8 cellular contexts compared by ENCODE assay signal in genomic region chr2:43219383-43220228, GRCh38. TPM values are rescaled to one million over a fixed set of nuclear protein-coding genes. Genes with fewer than 3 reads are reported as not detected.
DNase-seq lines count a peak whose midpoint lies in the region; ATAC-seq lines count a peak whose summit lies in the region.

No MANE protein-coding gene starts in this region.

- H3K27ac Mint-ChIP-seq in T-cell, result peak overlapping the region; percentile 94 to 97

- H3K36me3 ChIP-seq in Karpas-422 (ENCODE audit: insufficient read depth, low read length) (peaks cover 17% of the 10 kb centered on the region), aorta (ENCODE audit: control insufficient read depth in 1 of 2, insufficient read depth in 2 of 2, low read length in 1 of 2) (peaks cover 0 to 6% of the 10 kb centered on the region in 2 donors)

- peaks cover 0 to 3% of the 10 kb centered on the region in 2 donors for H3K27me3 Mint-ChIP-seq in T-cell

- DNase-seq in ELR (ENCODE audit: low read depth) (peak; percentile 86), Karpas-422 (peak; percentile 94), T-cell (peak; percentile 71 to 88 (median 80)), amniotic epithelial cell (ENCODE audit: low read depth) (peak; percentile 69), left ventricle myocardium superior (peak; percentile 94), putamen (ENCODE audit: low spot score) (peak; percentile 82), aorta (peak; percentile 94 to 95)

- POLR2A ChIA-PET in T-cell (lab: Charles Lee), result interaction anchor here (0.6 to 4.3 kb wide), 12 partner anchors 8 to 246 kb away, joined by 3 to 27 read pairs (median 6); partner anchors contain the start of gene ZFP36L2 (in 1 of the 2)

- no peaks in the 10 kb centered on the region for H3K9me3 ChIP-seq in Karpas-422 (ENCODE audit: low read length)
- H3K9me3 ChIP-seq in aorta (ENCODE audit: control insufficient read depth, low read length), result no peaks in the 10 kb centered on the region

- peak overlapping the region; percentile 98 for H3K9ac ChIP-seq in Karpas-422 (ENCODE audit: low read length)

- H3K27me3 ChIP-seq in Karpas-422 (ENCODE audit: low read length) (no peaks in the 10 kb centered on the region), aorta (ENCODE audit: control insufficient read depth in 1 of 2, insufficient read depth in 2 of 2, low read length in 1 of 2) (no peaks in the 10 kb centered on the region)

- intact Hi-C loops in left ventricle myocardium superior (cut with micrococcal nuclease), result loop anchor here (10.0 kb wide), 4 partner anchors 85 to 365 kb away; no protein-coding TSS in a partner anchor
- intact Hi-C loops in aorta (cut with DNase I), result loop anchor here (2.0 to 10.0 kb wide), 11 partner anchors 42 to 1165 kb away; no protein-coding TSS in a partner anchor

- ATAC-seq in GM21825 (IDR thresholded peaks at IDR 0.05; ENCODE audit: unreplicated experiment) (peak; percentile 48), T-cell (replicated peaks in 1 of 4) (peak; percentile 44 to 58 (median 48)), left ventricle myocardium superior (peak; percentile 77), aorta (ENCODE audit: low FRiP score) (peak; percentile 81)

- H3K4me1 ChIP-seq in Karpas-422 (ENCODE audit: low read length), result peaks cover 65% of the 10 kb centered on the region
- no peaks in the 10 kb centered on the region for H3K4me1 ChIP-seq in aorta (ENCODE audit: control insufficient read depth in 1 of 2, insufficient read depth in 2 of 2, low read length in 2 of 2)

- H3K4me3 ChIP-seq in Karpas-422 (ENCODE audit: low read length) (peak overlapping the region; percentile 90), aorta (ENCODE audit: low read length in 2 of 2) (no peak overlapping the region)

- H3K9me2 ChIP-seq in Karpas-422 (replicated peaks; ENCODE audit: insufficient read depth, low read length), result no peaks in the 10 kb centered on the region

- H3K4me1 Mint-ChIP-seq in T-cell, result peaks cover 52 to 59% (median 58%) of the 10 kb centered on the region in 3 donors

- H3K79me2 ChIP-seq in Karpas-422 (ENCODE audit: low read length), result peaks cover 28% of the 10 kb centered on the region

- peak overlapping the region; percentile 97 for H3K27ac ChIP-seq in Karpas-422 (ENCODE audit: low read length)
- H3K27ac ChIP-seq in aorta (ENCODE audit: low read depth in 1 of 2, low read length in 2 of 2), result peak overlapping the region; percentile 89 to 94

- H3K9me3 Mint-ChIP-seq in T-cell, result no peaks in the 10 kb centered on the region

- peak overlapping the region; percentile 98 for H3K4me2 ChIP-seq in Karpas-422 (ENCODE audit: low read depth, low read length, poor library complexity, severe bottlenecking)

- 1 to 2% methylated on average over 33 to 35 of the region's 35 CpGs for WGBS in aorta, 2 donors

- peaks cover 20% of the 10 kb centered on the region for H4K20me1 ChIP-seq in Karpas-422 (ENCODE audit: insufficient read depth, low read depth, low read length)

- H3K4me3 Mint-ChIP-seq in T-cell, result peak overlapping the region; percentile 74 to 98 (median 91)

- CTCF ChIA-PET in T-cell (lab: Charles Lee), result interaction anchor here (0.5 to 3.9 kb wide), 14 partner anchors 8 to 92 kb away, joined by 3 to 29 read pairs (median 8); partner anchors contain the start of gene ZFP36L2 (in 1 of the 2)

- peak overlapping the region; percentile 84 for H2AFZ ChIP-seq in Karpas-422 (ENCODE audit: low read length)

- H3K36me3 Mint-ChIP-seq in T-cell, result peaks cover 30% of the 10 kb centered on the region

RNA-seq across cellular contexts. Expression of gene ZFP36L2, which starts 6.8 kb away (rescaled TPM):
- 4.0 and 10.6 TPM in 2 replicates for total RNA-seq in Karpas-422 (2014; rRNA removed; shearing (Covaris generic); ENCODE audit: low replicate concordance)
- total RNA-seq in T-cell, result 100 to 1,000 TPM; 329 to 974 (median 377) TPM
- total RNA-seq in left ventricle myocardium superior, result 55.0 TPM
- 100 to 1,000 TPM; 180 to 231 TPM for total RNA-seq in aorta
- polyA plus RNA-seq in aorta, result 100 to 1,000 TPM in 1 of 2 donors, 10 to 100 TPM in 1; 71.9 to 118 TPM
